1 cellular context compared by ENCODE assay signal in genomic region chr16:87383522-87384161, GRCh38.
TF ChIP-seq lines count a peak whose summit lies in the region.

Gene FBXO31 (minus strand): TSS chr16:87383776. CDS start chr16:87383744, 32 bp downstream.

TF ChIP-seq in K562, 482 proteins besides CTCF, POLR2A, EP300 and RAD21 (continued from another document and continues in another):
- TF ChIP-seq ARID3A (IDR thresholded peaks at IDR 0.05; ENCODE audit: borderline replicate concordance, low read depth, low read length): no peak
- TF ChIP-seq CBX2 (IDR thresholded peaks at IDR 0.05; ENCODE audit: insufficient read depth, low read length, poor library complexity, severe bottlenecking): no peak
- TF ChIP-seq NELFE (IDR thresholded peaks at IDR 0.05; ENCODE audit: insufficient read depth, insufficient read length): no peak
- peak; percentile 74; the same call in 1 of the 2 replicates for TF ChIP-seq ADNP (tag; IDR thresholded peaks at IDR 0.05)
- no peak for TF ChIP-seq ZNF778 (CRISPR knock-in tag; IDR thresholded peaks at IDR 0.05)
- no peak for TF ChIP-seq DEAF1 (CRISPR knock-in tag; IDR thresholded peaks at IDR 0.05)
- no peak for TF ChIP-seq ELF1 (tag; IDR thresholded peaks at IDR 0.05)
- no peak for TF ChIP-seq ZNF584 (CRISPR knock-in tag; IDR thresholded peaks at IDR 0.05; ENCODE audit: low read depth)
- TF ChIP-seq ID3 (CRISPR knock-in tag; IDR thresholded peaks at IDR 0.05): no peak
- peak; percentile 44; the same call in 1 of the 2 replicates for TF ChIP-seq ID3 (tag; IDR thresholded peaks at IDR 0.05)
- TF ChIP-seq FOXJ3 (CRISPR knock-in tag; IDR thresholded peaks at IDR 0.05): no peak
- TF ChIP-seq PBX2 (CRISPR knock-in tag; IDR thresholded peaks at IDR 0.05; ENCODE audit: low read depth): no peak
- TF ChIP-seq PBX2 (tag; conservative IDR thresholded peaks at IDR 0.05; ENCODE audit: low read depth): no peak
- peak; percentile 99 for TF ChIP-seq POLR2H (tag; IDR thresholded peaks at IDR 0.05; ENCODE audit: low read depth)
- TF ChIP-seq TAL1 (IDR thresholded peaks at IDR 0.05): no peak
- no peak; the same call in 1 of the 2 replicates for TF ChIP-seq CREB3L1 (IDR thresholded peaks at IDR 0.05; ENCODE audit: borderline replicate concordance, low read depth)
- no peak for TF ChIP-seq TAF9B (IDR thresholded peaks at IDR 0.05; ENCODE audit: partially characterized antibody)
- TF ChIP-seq DNMT1 (IDR thresholded peaks at IDR 0.05): no peak
- no peak for TF ChIP-seq ZNF561 (CRISPR knock-in tag; conservative IDR thresholded peaks at IDR 0.05)
- TF ChIP-seq IRF2 (CRISPR knock-in tag; IDR thresholded peaks at IDR 0.05): no peak
- no peak for TF ChIP-seq MTF1 (CRISPR knock-in tag; IDR thresholded peaks at IDR 0.05; ENCODE audit: borderline replicate concordance)
- no peak for TF ChIP-seq SMARCB1 (IDR thresholded peaks at IDR 0.05; ENCODE audit: insufficient read length, low read depth)
- no peak for TF ChIP-seq HEY1 (CRISPR knock-in tag; IDR thresholded peaks at IDR 0.05; ENCODE audit: borderline replicate concordance)
- TF ChIP-seq MEIS2 (IDR thresholded peaks at IDR 0.05; ENCODE audit: partially characterized antibody): peak; percentile 54
- TF ChIP-seq ELK1 (CRISPR knock-in tag; IDR thresholded peaks at IDR 0.05): no peak
- TF ChIP-seq ZNF232 (CRISPR knock-in tag; IDR thresholded peaks at IDR 0.05): no peak
- peak; percentile 49; the same call in 1 of the 2 replicates for TF ChIP-seq JUND (IDR thresholded peaks at IDR 0.05; ENCODE audit: borderline replicate concordance, low read depth, low read length)
- TF ChIP-seq JUND (tag; IDR thresholded peaks at IDR 0.05; ENCODE audit: borderline replicate concordance, low read depth, low read length): no peak; the same call in 2 of the 3 replicates
- TF ChIP-seq ZNF77 (CRISPR knock-in tag; IDR thresholded peaks at IDR 0.05): no peak
- TF ChIP-seq EHMT2 (IDR thresholded peaks at IDR 0.05): no peak
- no peak for TF ChIP-seq MIER1 (IDR thresholded peaks at IDR 0.05; ENCODE audit: low read depth)
- TF ChIP-seq ZNF655 (CRISPR knock-in tag; IDR thresholded peaks at IDR 0.05): no peak
- peak; percentile 86 for TF ChIP-seq XRCC5 (IDR thresholded peaks at IDR 0.05; ENCODE audit: low read depth, low read length)
- TF ChIP-seq ZNF395 (CRISPR knock-in tag; IDR thresholded peaks at IDR 0.05): no peak
- TF ChIP-seq MLLT1 (IDR thresholded peaks at IDR 0.05): no peak
- peak; percentile 100 for TF ChIP-seq TBP (optimal IDR thresholded peaks at IDR 0.05; ENCODE audit: low read depth, low read length)
- TF ChIP-seq YBX1 (IDR thresholded peaks at IDR 0.05): no peak
- TF ChIP-seq RNF2 (IDR thresholded peaks at IDR 0.05): peak; percentile 76; the same call in 1 of the 2 replicates
- TF ChIP-seq SRF (CRISPR knock-in tag; IDR thresholded peaks at IDR 0.05): no peak
- no peak for TF ChIP-seq ZNF318 (IDR thresholded peaks at IDR 0.05; ENCODE audit: borderline replicate concordance in 1 of 2, low read depth in 1 of 2)
- no peak for TF ChIP-seq ZC3H8 (IDR thresholded peaks at IDR 0.05)
